ENCODE assay signal across 8 cellular contexts in genomic region chr14:99682809-99683618, GRCh38. TPM values are rescaled to one million over a fixed set of nuclear protein-coding genes. Genes with fewer than 3 reads are reported as not detected.
DNase-seq lines count a peak whose midpoint lies in the region; ATAC-seq and TF ChIP-seq lines count a peak whose summit lies in the region.

No MANE protein-coding gene starts in this region.

- H3K4me1 Mint-ChIP-seq in endothelial cell (ENCODE audit: unreplicated experiment) = peaks cover 11% of the 10 kb centered on the region

- ATAC-seq in GM18511 (IDR thresholded peaks at IDR 0.05; ENCODE audit: unreplicated experiment) (peak; percentile 43), HG03432 (IDR thresholded peaks at IDR 0.05; ENCODE audit: unreplicated experiment) (peak; percentile 38)

- no peak overlapping the region for H3K27ac Mint-ChIP-seq in endothelial cell (ENCODE audit: unreplicated experiment)

- peak; percentile 70 for DNase-seq in ACHN
- DNase-seq in NOMO-1 (lab: John Stamatoyannopoulos, UW; ENCODE audit: unreplicated experiment in 2 of 2) = peak; percentile 49 to 51
- DNase-seq in activated CD8-positive, alpha-beta memory T cell treated with anti-CD3 and anti-CD28 coated beads, Interleukin-2, amount 50 U/mL, for 24 hours (ENCODE audit: extremely low read depth) = peak; percentile 63
- DNase-seq in endothelial cell (ENCODE audit: low spot score) = peak; percentile 92
- peak; percentile 82 for DNase-seq in midbrain (lab: John Stamatoyannopoulos, UW)
- DNase-seq in stimulated activated CD8-positive, alpha-beta memory T cell treated with anti-CD3 and anti-CD28 coated beads, Interleukin-15, amount 100 ng/mL, for 24 hours (ENCODE audit: low read depth) = peak; percentile 74

- peak overlapping the region; percentile 88 for H3K4me3 Mint-ChIP-seq in endothelial cell (ENCODE audit: unreplicated experiment)

- peak; percentile 89 for TF ChIP-seq CTCF in endothelial cell (IDR thresholded peaks at IDR 0.05; ENCODE audit: unreplicated experiment)

- H3K36me3 Mint-ChIP-seq in endothelial cell (ENCODE audit: low read depth, unreplicated experiment) = peaks cover 11% of the 10 kb centered on the region

- H3K27me3 Mint-ChIP-seq in endothelial cell (ENCODE audit: unreplicated experiment) = peaks cover 9% of the 10 kb centered on the region

- in situ Hi-C loops in ACHN (cut with HindIII; ENCODE audit: low pct_ligation_motif_present, low pct_unique_long_range_greater_than_20kb, low sequenced_read_pairs) = no loop called here

- no peaks in the 10 kb centered on the region for H3K9me3 Mint-ChIP-seq in endothelial cell (ENCODE audit: unreplicated experiment)

RNA-seq across cellular contexts. Expression of gene CYP46A1, which starts 1.1 kb away (rescaled TPM):
- 5.2 TPM for total RNA-seq in endothelial cell (ENCODE audit: unreplicated experiment)

RNA-seq across cellular contexts. Expression of gene HHIPL1, which starts 38.1 kb away (rescaled TPM):
- 15.1 TPM for total RNA-seq in endothelial cell (ENCODE audit: unreplicated experiment)

Comparison
In these comparisons a context has a peak if more than half of its experiments do, and no peak if none do; other contexts are left out.
1. Peak in every context shown above with its lines: DNase-seq and ATAC-seq.